In the genomic region with DNA sequence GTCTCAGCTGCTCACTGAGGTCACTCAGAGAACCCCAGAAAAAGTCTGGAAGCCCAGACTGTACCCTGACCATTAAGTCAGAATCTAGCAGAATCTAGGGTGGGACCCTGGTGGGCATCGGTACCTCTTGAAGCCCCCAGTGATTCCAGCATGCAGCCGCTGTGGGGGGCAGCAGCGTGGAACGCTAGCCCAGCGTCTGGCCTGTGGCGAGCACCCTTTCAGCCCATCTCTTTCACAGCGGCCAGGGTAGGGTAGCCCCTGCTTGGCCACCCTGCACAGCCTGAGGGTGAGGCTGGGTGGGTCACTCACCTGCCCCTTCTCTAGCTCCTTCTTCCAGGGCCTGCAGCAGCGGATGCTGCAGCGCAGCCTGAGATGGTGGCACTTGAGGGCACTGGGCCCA, we compare ENCODE assay signal across 22 cellular contexts. TPM values are rescaled to one million over a fixed set of nuclear protein-coding genes. Genes with fewer than 3 reads are reported as not detected.
"Had no signal": no experiment of that assay in that cellular context is flagged by ENCODE, and none has a peak within 500 bp of the region (broad histone marks: within the 10 kb centered on the region; RNA-seq: fewer than 3 reads in every experiment).

No MANE protein-coding gene starts in this region.

- ATAC-seq: effector memory CD8-positive, alpha-beta T cell; foreskin keratinocyte; gastroesophageal sphincter; lower lobe of right lung had no signal

- H3K36me3 ChIP-seq: colonic mucosa, esophagus muscularis mucosa, gastroesophageal sphincter, heart left ventricle, lower lobe of right lung had no signal

- DNase-seq: cerebellar nuclear complex; colonic mucosa; cortex of kidney; effector CD8-positive, alpha-beta T cell; effector memory CD8-positive, alpha-beta T cell; endodermal cell; foreskin keratinocyte; heart left ventricle; hippocampal formation; left colon; left ventricle myocardium superior; lower lobe of right lung; mesenchymal stem cell; mucosa of descending colon had no signal

- H3K27me3 ChIP-seq: colonic mucosa, esophagus muscularis mucosa, foreskin keratinocyte, gastroesophageal sphincter, heart left ventricle had no signal

- H3K4me3 ChIP-seq: colonic mucosa, esophagus muscularis mucosa, gastroesophageal sphincter, heart left ventricle, lower lobe of right lung, mucosa of descending colon had no signal

- H3K9me3 ChIP-seq: colonic mucosa, esophagus muscularis mucosa, gastroesophageal sphincter, heart left ventricle, lower lobe of right lung, mucosa of descending colon had no signal

- H3K4me1 ChIP-seq: colonic mucosa, esophagus muscularis mucosa, foreskin keratinocyte, gastroesophageal sphincter, lower lobe of right lung had no signal

- H3K27ac ChIP-seq: colonic mucosa, esophagus muscularis mucosa, foreskin keratinocyte, gastroesophageal sphincter, heart left ventricle, lower lobe of right lung had no signal

RNA-seq across cellular contexts. Expression of gene C1orf167, which starts 16.3 kb away (rescaled TPM):
- total RNA-seq: chondrocyte, colonic mucosa, epithelial cell of proximal tubule, foreskin keratinocyte, frontal cortex, kidney epithelial cell, left colon, left lobe of liver had no signal
- polyA plus RNA-seq: foreskin keratinocyte, keratinocyte had no signal
